ENCODE assay signal across 8 cellular contexts in genomic region chrX:40153335-40154221, GRCh38. TPM values are rescaled to one million over a fixed set of nuclear protein-coding genes. Genes with fewer than 3 reads are reported as not detected.
DNase-seq lines count a peak whose midpoint lies in the region; ATAC-seq and TF ChIP-seq lines count a peak whose summit lies in the region.

No MANE protein-coding gene starts in this region.

- peaks cover 25% of the 10 kb centered on the region for H3K4me1 ChIP-seq in OCI-LY3 (ENCODE audit: low read length)
- no peaks in the 10 kb centered on the region for H3K4me1 ChIP-seq in parathyroid adenoma

- peak overlapping the region; percentile 83 for H3K4me3 ChIP-seq in OCI-LY3 (ENCODE audit: low read length)
- H3K4me3 ChIP-seq in parathyroid adenoma (ENCODE audit: low read depth, low read length) = peak overlapping the region; percentile 42

- H3K36me3 ChIP-seq in OCI-LY3 (replicated peaks; ENCODE audit: low read depth, low read length) (no peaks in the 10 kb centered on the region), parathyroid adenoma (ENCODE audit: control insufficient read depth, insufficient read depth, low read length) (no peaks in the 10 kb centered on the region)

- ATAC-seq in HG02852 (IDR thresholded peaks at IDR 0.05; ENCODE audit: unreplicated experiment) = peak; percentile 66
- ATAC-seq in Right ventricle myocardium superior (ENCODE audit: poor library complexity) = peak; percentile 30
- no peak for ATAC-seq in GM18861 (IDR thresholded peaks at IDR 0.05; ENCODE audit: unreplicated experiment)

- no peaks in the 10 kb centered on the region for H3K27me3 ChIP-seq in OCI-LY3 (ENCODE audit: low read depth, low read length)
- H3K27me3 ChIP-seq in parathyroid adenoma (ENCODE audit: control insufficient read depth, insufficient read depth, low read length) = no peaks in the 10 kb centered on the region

- DNase-seq in NCI-H524 (lab: John Stamatoyannopoulos, UW) (peak; percentile 64 to 74), NCI-H524 treated with DMSO at 0.1 percent for 48 hours (lab: John Stamatoyannopoulos, UW) (no peak), Right ventricle myocardium superior (peak; percentile 72)
- DNase-seq in activated naive CD4-positive, alpha-beta T cell treated with anti-CD3 and anti-CD28 coated beads, Interleukin-2, amount 50 U/mL, for 16 hours = peak; percentile 54

- H4K20me1 ChIP-seq in OCI-LY3 (ENCODE audit: insufficient read depth, low read length) = no peaks in the 10 kb centered on the region

- intact Hi-C loops in Right ventricle myocardium superior (cut with DNase I) = loop anchor here (5.0 to 10.0 kb wide), 4 partner anchors 56 to 419 kb away; partner anchors contain the start of gene BCOR

- peak overlapping the region; percentile 81 for H3K9ac ChIP-seq in OCI-LY3 (ENCODE audit: low read length)
- H3K9ac ChIP-seq in parathyroid adenoma = no peak overlapping the region

- H3K27ac ChIP-seq in OCI-LY3 (ENCODE audit: low read length) (peak overlapping the region; percentile 91), parathyroid adenoma (no peak overlapping the region)

- H3K9me3 ChIP-seq in OCI-LY3 (ENCODE audit: insufficient read depth, low read length) = no peaks in the 10 kb centered on the region
- H3K9me3 ChIP-seq in parathyroid adenoma (ENCODE audit: control insufficient read depth, low read length) = no peaks in the 10 kb centered on the region

- no peaks in the 10 kb centered on the region for H3K79me2 ChIP-seq in OCI-LY3 (ENCODE audit: low read length)
- no peaks in the 10 kb centered on the region for H3K79me2 ChIP-seq in parathyroid adenoma

- peak overlapping the region; percentile 98 for H3K4me2 ChIP-seq in OCI-LY3 (ENCODE audit: low read length)
- H3K4me2 ChIP-seq in parathyroid adenoma (ENCODE audit: low read length) = peak overlapping the region; percentile 79

- TF ChIP-seq CTCF in OCI-LY3 (IDR thresholded peaks at IDR 0.05; ENCODE audit: low read depth, low read length) (no peak; the same call in 1 of the 2 replicates), parathyroid adenoma (IDR thresholded peaks at IDR 0.05) (no peak)

- H2AFZ ChIP-seq in OCI-LY3 (ENCODE audit: low read depth, low read length) (no peak overlapping the region), parathyroid adenoma (peak overlapping the region; percentile 51)

RNA-seq across cellular contexts. Expression of gene BCOR, which starts 55.8 kb away (rescaled TPM):
- 14.0 TPM for total RNA-seq in Right ventricle myocardium superior
